Comparison of ENCODE assay signal across 9 cellular contexts in the genomic region with DNA sequence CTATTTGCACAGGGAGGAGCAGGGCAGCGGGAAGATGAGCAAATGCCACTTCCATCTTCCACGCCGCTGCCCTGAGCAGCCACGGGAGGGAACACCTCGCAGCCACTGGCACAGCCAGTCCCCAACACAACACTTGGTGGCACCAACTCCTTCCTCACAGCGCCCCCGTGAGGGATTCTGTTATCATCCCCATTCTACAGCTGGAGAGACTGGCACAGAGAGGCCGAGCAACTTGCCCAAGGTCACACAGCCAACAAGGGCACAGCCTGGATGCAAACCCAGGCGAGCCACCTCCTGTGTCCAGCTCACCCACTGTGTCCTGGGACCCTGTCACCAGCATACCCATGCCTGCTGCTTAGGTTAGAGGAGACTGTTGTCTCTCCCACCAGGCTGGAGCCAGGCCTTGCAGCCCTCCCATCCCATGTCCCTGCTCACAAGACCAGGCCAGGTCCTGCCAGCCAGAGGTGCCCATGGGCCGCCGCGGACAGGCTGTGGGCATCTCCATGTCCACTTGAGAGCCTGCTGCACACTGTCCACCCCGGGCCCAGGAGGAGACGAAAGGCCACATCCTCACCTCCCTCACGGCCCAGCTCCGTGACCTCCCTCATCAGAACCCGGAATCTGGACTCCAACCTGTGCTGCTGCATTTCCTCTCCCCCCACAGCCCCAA. TPM values are rescaled to one million over a fixed set of nuclear protein-coding genes. Genes with fewer than 3 reads are reported as not detected.
DNase-seq lines count a peak whose midpoint lies in the region; ATAC-seq, FAIRE-seq and TF ChIP-seq lines count a peak whose summit lies in the region.
"Had no signal": no experiment of that assay in that cellular context is flagged by ENCODE, and none has a peak within 500 bp of the region (broad histone marks: within the 10 kb centered on the region; RNA-seq: fewer than 3 reads in every experiment).

No MANE protein-coding gene starts in this region.

- TF ChIP-seq CTCF in AG04450 (IDR thresholded peaks at IDR 0.05; ENCODE audit: low read depth, low read length) = no peak
- peak; percentile 53 for TF ChIP-seq CTCF in HFFc6 (IDR thresholded peaks at IDR 0.05)
- TF ChIP-seq CTCF in astrocyte (IDR thresholded peaks at IDR 0.05; ENCODE audit: insufficient read depth, low read depth, low read length) = no peak

- H3K27ac Mint-ChIP-seq in HFFc6 (peak overlapping the region; percentile 52; the same call in 1 of the 2 replicates), astrocyte (ENCODE audit: unreplicated experiment) (peak overlapping the region; percentile 84)

- POLR2A ChIA-PET in AG04450 (lab: Yijun Ruan, JAX) = no interaction called here

- peak overlapping the region; percentile 72 for H3K4me2 ChIP-seq in astrocyte (ENCODE audit: low read length)

- H3K36me3 ChIP-seq in astrocyte (ENCODE audit: insufficient read depth, low read length) (peaks cover 1% of the 10 kb centered on the region), mesodermal cell (ENCODE audit: control insufficient read depth, insufficient read depth, low read length) (peaks cover 16% of the 10 kb centered on the region)

- H3K27me3 ChIP-seq in AG04450 (ENCODE audit: control insufficient read depth, insufficient read depth, low read length) (no peaks in the 10 kb centered on the region), astrocyte (ENCODE audit: insufficient read depth, low read length) (no peaks in the 10 kb centered on the region)

- H3K4me3 ChIP-seq in AG04450 (ENCODE audit: low read depth, low read length) = no peak overlapping the region
- H3K4me3 ChIP-seq in astrocyte (ENCODE audit: insufficient read depth, low read depth, low read length) = no peak overlapping the region
- H3K4me3 ChIP-seq in mesodermal cell (ENCODE audit: extremely low read depth, insufficient read depth, low read length, poor library complexity, severe bottlenecking) = no peak overlapping the region

- peaks cover 83% of the 10 kb centered on the region for H4K20me1 ChIP-seq in astrocyte (ENCODE audit: insufficient read depth, low read length)

- WGBS in mesodermal cell (ENCODE audit: insufficient coverage in 2 of 2), 2 experiments = 94 to 96% methylated on average over 14 to 17 of the region's 17 CpGs

- peaks cover 1% of the 10 kb centered on the region for H3K27me3 Mint-ChIP-seq in HFFc6 (ENCODE audit: insufficient read depth)
- H3K27me3 Mint-ChIP-seq in astrocyte (ENCODE audit: low read depth, unreplicated experiment) = no peaks in the 10 kb centered on the region

- peak overlapping the region; percentile 21 for H3K27ac ChIP-seq in AG04450 (ENCODE audit: low read depth, low read length)
- H3K27ac ChIP-seq in astrocyte (ENCODE audit: low read depth, low read length) = peak overlapping the region; percentile 49
- H3K27ac ChIP-seq in mesodermal cell (ENCODE audit: low read depth, low read length, severe bottlenecking) = peak overlapping the region; percentile 79

- H2AFZ ChIP-seq in astrocyte (ENCODE audit: low read depth, low read length) = no peak overlapping the region

- FAIRE-seq in astrocyte (lab: Jason Lieb, UNC) (no peak), RCC 7860 (lab: Jason Lieb, UNC) (no peak)

- H3K9me3 Mint-ChIP-seq in HFFc6 (no peaks in the 10 kb centered on the region), astrocyte (ENCODE audit: unreplicated experiment) (no peaks in the 10 kb centered on the region)
- H3K9me3 Mint-ChIP-seq: IgD-negative memory B cell had no signal

- H3K79me2 ChIP-seq in astrocyte (ENCODE audit: insufficient read depth, low read length) = peaks cover 97% of the 10 kb centered on the region

- CTCF ChIA-PET in AG04450 (lab: Charles Lee) = interaction anchor here (1.2 kb wide), 1 partner anchor 261 kb away, joined by 4 read pairs; no protein-coding TSS in a partner anchor

- H3K4me3 Mint-ChIP-seq in HFFc6 = peak overlapping the region; percentile 59
- peak overlapping the region; percentile 20 for H3K4me3 Mint-ChIP-seq in astrocyte (ENCODE audit: unreplicated experiment)

- H3K9me3 ChIP-seq in AG04450 (ENCODE audit: control insufficient read depth, insufficient read depth, low read length) = no peaks in the 10 kb centered on the region
- no peaks in the 10 kb centered on the region for H3K9me3 ChIP-seq in astrocyte (ENCODE audit: insufficient read depth, low read depth, low read length)
- no peaks in the 10 kb centered on the region for H3K9me3 ChIP-seq in mesodermal cell (ENCODE audit: control insufficient read depth, low read length)

- ATAC-seq in GM21447 (IDR thresholded peaks at IDR 0.05; ENCODE audit: unreplicated experiment) = no peak

- DNase-seq in AG04450 (ENCODE audit: low read depth, low spot score) = no peak
- no peak for DNase-seq in HFFc6
- DNase-seq in astrocyte (ENCODE audit: low read depth) = no peak
- no peak for DNase-seq in RCC 7860 (ENCODE audit: low spot score)
- no peak for DNase-seq in 8988T
- no peak for DNase-seq in GM03348 (ENCODE audit: low spot score)

- peak overlapping the region; percentile 64 for H3K9ac ChIP-seq in astrocyte (ENCODE audit: low read length)

- H3K4me1 Mint-ChIP-seq in HFFc6 (ENCODE audit: low read depth) (peaks cover 87% of the 10 kb centered on the region), astrocyte (ENCODE audit: low read depth, unreplicated experiment) (peaks cover 67% of the 10 kb centered on the region)

- peaks cover 10% of the 10 kb centered on the region for H3K36me3 Mint-ChIP-seq in HFFc6 (ENCODE audit: low read depth)
- H3K36me3 Mint-ChIP-seq in astrocyte (ENCODE audit: low read depth, unreplicated experiment) = peaks cover 13% of the 10 kb centered on the region
- H3K36me3 Mint-ChIP-seq: IgD-negative memory B cell had no signal

- H3K4me1 ChIP-seq in astrocyte (ENCODE audit: insufficient read depth, low read length) (peaks cover 89% of the 10 kb centered on the region), mesodermal cell (ENCODE audit: control insufficient read depth, insufficient read depth, low read length, poor library complexity, severe bottlenecking) (peaks cover 44% of the 10 kb centered on the region)

RNA-seq across cellular contexts. Expression of a gene that starts 57.0 kb away (rescaled TPM):
- 3.3 and 8.0 TPM in 2 replicates for polyA plus RNA-seq in AG04450 (2011; rRNA removed)
- polyA minus RNA-seq in AG04450 (2011; rRNA and poly(A)+ RNA removed) = 15.4 and 16.5 TPM in 2 replicates
- total RNA-seq in HFFc6 (2021; fragmentation: NEBNext Ultra II Directional; extraction: Animal tissue kit (Norgen Biotek cat#: 25700)) = 100 to 1,000 TPM; 237 to 249 (median 240) TPM
- total RNA-seq in astrocyte = 425 and 489 TPM in 2 replicates
- polyA plus RNA-seq in mesodermal cell (2013, experiment 1 of 2) = 156 TPM
- polyA plus RNA-seq in mesodermal cell (2013, experiment 2 of 2) = 115 TPM

Comparison
In these comparisons a context has a peak if more than half of its experiments do, and no peak if none do; other contexts are left out.
1. H3K27ac ChIP-seq: peak in every context shown above with its lines; median percentile 79 in mesodermal cell; 49 in astrocyte; 21 in AG04450.